Comparison of ENCODE assay signal across 22 cellular contexts in the genomic region with DNA sequence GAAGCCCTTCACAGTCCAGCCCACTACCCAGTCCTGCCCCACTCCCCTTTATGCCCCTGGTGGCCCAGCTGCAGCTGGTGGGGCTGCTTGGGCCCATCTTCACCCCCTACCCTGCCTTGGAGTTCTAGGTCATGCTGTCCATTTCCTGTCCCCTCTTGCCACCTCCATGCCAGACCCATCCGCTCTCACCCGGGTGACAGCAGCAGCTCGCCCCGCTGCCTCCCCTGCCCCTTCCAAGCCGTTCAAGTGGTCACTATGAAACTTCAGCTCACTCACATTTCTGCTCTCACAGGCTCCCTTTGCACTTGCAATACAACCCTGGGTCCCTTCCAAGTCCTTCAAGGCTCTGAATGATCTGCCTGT. TPM values are rescaled to one million over a fixed set of nuclear protein-coding genes. Genes with fewer than 3 reads are reported as not detected.
"Had no signal": no experiment of that assay in that cellular context is flagged by ENCODE, and none has a peak within 500 bp of the region (broad histone marks: within the 10 kb centered on the region; RNA-seq: fewer than 3 reads in every experiment).

No MANE protein-coding gene starts in this region.

- H3K9ac ChIP-seq: neural progenitor cell, parathyroid adenoma had no signal

- H3K4me3 Mint-ChIP-seq: naive B cell; neural progenitor cell; stimulated activated naive B cell treated with anti-CD40 and anti-IgM and Interleukin-4, amounts not matched to agents 10 μg/mL and 1 μg/mL and 100 μg/mL, for 72 hours; stimulated activated naive CD8-positive, alpha-beta T cell treated with anti-CD3 and anti-CD28 coated beads, Interleukin-15, amount 100 ng/mL, for 72 hours had no signal

- H3K4me1 Mint-ChIP-seq: naive B cell; stimulated activated naive B cell treated with anti-CD40 and anti-IgM and Interleukin-4, amounts not matched to agents 10 μg/mL and 1 μg/mL and 100 μg/mL, for 72 hours; stimulated activated naive CD8-positive, alpha-beta T cell treated with anti-CD3 and anti-CD28 coated beads, Interleukin-15, amount 100 ng/mL, for 72 hours had no signal

- H3K27ac Mint-ChIP-seq: naive B cell; neural progenitor cell; stimulated activated naive B cell treated with anti-CD40 and anti-IgM and Interleukin-4, amounts not matched to agents 10 μg/mL and 1 μg/mL and 100 μg/mL, for 72 hours had no signal

- H3K27me3 ChIP-seq: heart left ventricle, neural progenitor cell, vagina had no signal

- H3K4me2 ChIP-seq: neural progenitor cell had no signal

- DNase-seq: cortex of kidney; effector memory CD4-positive, alpha-beta T cell; heart left ventricle; hippocampal formation; left ventricle myocardium superior; mesendoderm; naive B cell; occipital lobe; sigmoid colon; stimulated activated CD4-positive, alpha-beta T cell treated with anti-CD3 and anti-CD28 coated beads, Interleukin-2, amount 100 ng/mL, for 24 hours; stimulated activated CD4-positive, alpha-beta T cell treated with anti-CD3 and anti-CD28 coated beads, Interleukin-4, amount 100 ng/mL, for 4 hours; stimulated activated naive B cell treated with anti-CD40 and anti-IgM and Interleukin-4, amounts not matched to agents 10 μg/mL and 1 μg/mL and 100 μg/mL, for 72 hours; stimulated activated naive CD8-positive, alpha-beta T cell treated with anti-CD3 and anti-CD28 coated beads, Interleukin-15, amount 100 ng/mL, for 72 hours; trophoblast cell had no signal

- H2AFZ ChIP-seq: neural progenitor cell, parathyroid adenoma had no signal

- H3K27ac ChIP-seq: heart left ventricle, neural progenitor cell, parathyroid adenoma, sigmoid colon, skin epidermis, vagina had no signal

- H3K36me3 Mint-ChIP-seq: naive B cell; neural progenitor cell; stimulated activated naive B cell treated with anti-CD40 and anti-IgM and Interleukin-4, amounts not matched to agents 10 μg/mL and 1 μg/mL and 100 μg/mL, for 72 hours had no signal

- H3K4me1 ChIP-seq: parathyroid adenoma, sigmoid colon, vagina had no signal

- H3K9me3 Mint-ChIP-seq: naive B cell; neural progenitor cell; stimulated activated naive B cell treated with anti-CD40 and anti-IgM and Interleukin-4, amounts not matched to agents 10 μg/mL and 1 μg/mL and 100 μg/mL, for 72 hours; stimulated activated naive CD8-positive, alpha-beta T cell treated with anti-CD3 and anti-CD28 coated beads, Interleukin-15, amount 100 ng/mL, for 72 hours had no signal

- H3K9me3 ChIP-seq: heart left ventricle, sigmoid colon, vagina had no signal

- ATAC-seq: esophagus mucosa; heart left ventricle; left colon; left ventricle myocardium superior; stimulated activated naive B cell treated with anti-CD40 and anti-IgM and Interleukin-4, amounts not matched to agents 10 μg/mL and 1 μg/mL and 100 μg/mL, for 72 hours; stimulated activated naive CD8-positive, alpha-beta T cell treated with anti-CD3 and anti-CD28 coated beads, Interleukin-15, amount 100 ng/mL, for 72 hours had no signal

- H3K36me3 ChIP-seq: heart left ventricle, neural progenitor cell, sigmoid colon, vagina had no signal

- H3K4me3 ChIP-seq: heart left ventricle, neural progenitor cell, sigmoid colon, skin epidermis, vagina had no signal

RNA-seq across cellular contexts. Expression of a gene that starts 16.2 kb away (rescaled TPM):
- total RNA-seq: esophagus mucosa, frontal cortex, glomerular endothelial cell had no signal
